Comparison of ENCODE assay signal across 8 cellular contexts in genomic region chr2:69893684-69894481, GRCh38. TPM values are rescaled to one million over a fixed set of nuclear protein-coding genes. Genes with fewer than 3 reads are reported as not detected.
DNase-seq lines count a peak whose midpoint lies in the region; ATAC-seq, FAIRE-seq and TF ChIP-seq lines count a peak whose summit lies in the region.

Gene SNRNP27, plus strand, starts transcription at chr2:69893956. Its CDS starts 29 bp downstream, at chr2:69893985.

- in situ Hi-C loops in GM13977 (cut with MboI; ENCODE audit: low pct_unique_long_range_greater_than_20kb, low sequenced_read_pairs, unreplicated experiment), result no loop called here

- POLR2A ChIA-PET in activated CD4-positive, alpha-beta T cell treated with anti-CD3 and anti-CD28 coated beads for 36 hours (lab: Charles Lee), result interaction anchor here (0.6 to 1.4 kb wide), 3 partner anchors 21 to 252 kb away, joined by 4 to 7 read pairs (median 5); partner anchors contain the start of gene MXD1

- H3K4me3 Mint-ChIP-seq in activated CD4-positive, alpha-beta T cell treated with anti-CD3 and anti-CD28 coated beads for 36 hours, result peak within 1 kb of the TSS; percentile 98
- peak within 1 kb of the TSS; percentile 97 for H3K4me3 Mint-ChIP-seq in chondrocyte (ENCODE audit: unreplicated experiment)

- peak within 1 kb of the TSS; percentile 43 to 68 for H3K27ac ChIP-seq in kidney (ENCODE audit: low read depth in 2 of 2, low read length in 2 of 2)

- intact Hi-C loops in activated CD4-positive, alpha-beta T cell treated with anti-CD3 and anti-CD28 coated beads for 36 hours (cut with DNase I, micrococcal nuclease), result loop anchor here in 1 of 2 experiments (1.0 to 2.0 kb wide), 2 partner anchors 65 to 169 kb away; partner anchors contain the start of gene GMCL1
- intact Hi-C loops in kidney (cut with DNase I), result no loop called here

- peaks cover 2 to 5% of the 10 kb centered on the region in 2 donors for H3K4me1 ChIP-seq in kidney (ENCODE audit: control insufficient read depth in 1 of 2, insufficient read depth in 1 of 2, low read depth in 1 of 2, low read length in 2 of 2)

- CTCF ChIA-PET in activated CD4-positive, alpha-beta T cell treated with anti-CD3 and anti-CD28 coated beads for 36 hours (lab: Charles Lee), result interaction anchor here (0.5 to 1.4 kb wide), 13 partner anchors 13 to 1099 kb away, joined by 3 to 5 read pairs (median 3); no protein-coding TSS in a partner anchor

- FAIRE-seq in kidney (lab: Jason Lieb, UNC), result no peak

- peaks cover 34% of the 10 kb centered on the region for H3K4me1 Mint-ChIP-seq in activated CD4-positive, alpha-beta T cell treated with anti-CD3 and anti-CD28 coated beads for 36 hours
- peaks cover 36% of the 10 kb centered on the region for H3K4me1 Mint-ChIP-seq in chondrocyte (ENCODE audit: low read depth)

- peak; percentile 77 for DNase-seq in GM13977 (ENCODE audit: low spot score)
- DNase-seq in NCI-H524 (lab: John Stamatoyannopoulos, UW), result peak; percentile 35 to 70
- peak; percentile 89 for DNase-seq in activated CD4-positive, alpha-beta T cell treated with anti-CD3 and anti-CD28 coated beads for 36 hours
- DNase-seq in chondrocyte (ENCODE audit: low spot score), result no peak
- peak; percentile 91 for DNase-seq in kidney
- peak; percentile 60 to 72 for DNase-seq in stimulated activated CD4-positive, alpha-beta T cell treated with anti-CD3 and anti-CD28 coated beads, Interleukin-15, amount 100 ng/mL, for 1 hour (ENCODE audit: low read depth in 1 of 2, low spot score in 1 of 2)

- H3K4me3 ChIP-seq in kidney (ENCODE audit: low read length in 2 of 2), result peak within 1 kb of the TSS; percentile 95 to 99

- H3K9me3 ChIP-seq in kidney (ENCODE audit: control insufficient read depth in 1 of 2, low read length in 2 of 2), result no peaks in the 10 kb centered on the region

- no peaks in the 10 kb centered on the region for H3K27me3 Mint-ChIP-seq in activated CD4-positive, alpha-beta T cell treated with anti-CD3 and anti-CD28 coated beads for 36 hours
- H3K27me3 Mint-ChIP-seq in chondrocyte (ENCODE audit: low read depth), result no peaks in the 10 kb centered on the region

- TF ChIP-seq CTCF in GM13977 (IDR thresholded peaks at IDR 0.05; ENCODE audit: extremely low read depth, insufficient read depth, missing control alignments) (no peak), chondrocyte (IDR thresholded peaks at IDR 0.05) (no peak), kidney (IDR thresholded peaks at IDR 0.05; ENCODE audit: borderline replicate concordance, extremely low read depth, insufficient read depth) (no peak)

- H3K9me3 Mint-ChIP-seq in activated CD4-positive, alpha-beta T cell treated with anti-CD3 and anti-CD28 coated beads for 36 hours (ENCODE audit: low read depth), result peaks cover 2% of the 10 kb centered on the region
- peaks cover 6% of the 10 kb centered on the region for H3K9me3 Mint-ChIP-seq in chondrocyte (ENCODE audit: low read depth)

- peak within 1 kb of the TSS; percentile 99 for H3K27ac Mint-ChIP-seq in activated CD4-positive, alpha-beta T cell treated with anti-CD3 and anti-CD28 coated beads for 36 hours
- H3K27ac Mint-ChIP-seq in chondrocyte (ENCODE audit: unreplicated experiment), result peak within 1 kb of the TSS; percentile 98

- peaks cover 23% of the 10 kb centered on the region for H3K36me3 Mint-ChIP-seq in activated CD4-positive, alpha-beta T cell treated with anti-CD3 and anti-CD28 coated beads for 36 hours (ENCODE audit: low read depth)
- H3K36me3 Mint-ChIP-seq in chondrocyte (ENCODE audit: low read depth), result peaks cover 19% of the 10 kb centered on the region

- ATAC-seq in HG03095 (IDR thresholded peaks at IDR 0.05; ENCODE audit: unreplicated experiment) (peak; percentile 75), GM18873 (IDR thresholded peaks at IDR 0.05; ENCODE audit: low FRiP score, unreplicated experiment) (no peak)
- ATAC-seq in activated CD4-positive, alpha-beta T cell treated with anti-CD3 and anti-CD28 coated beads for 36 hours, result peak; percentile 87

- H3K36me3 ChIP-seq in kidney (ENCODE audit: control insufficient read depth in 1 of 2, insufficient read depth in 2 of 2, low read length in 2 of 2), result peaks cover 7 to 16% of the 10 kb centered on the region in 2 donors

- H3K9ac ChIP-seq in kidney (ENCODE audit: low read length in 2 of 2), result peak within 1 kb of the TSS; percentile 93 to 98

RNA-seq across cellular contexts. Expression of gene SNRNP27, which starts in this region (rescaled TPM):
- 10 to 100 TPM; 67.7 to 76.6 TPM for total RNA-seq in activated CD4-positive, alpha-beta T cell treated with anti-CD3 and anti-CD28 coated beads for 36 hours
- 45.0 to 50.7 TPM (median 48.6 TPM) in 3 replicates for total RNA-seq in chondrocyte
- total RNA-seq in kidney, result 42.6 TPM
- polyA plus RNA-seq in kidney (ENCODE audit: insufficient read depth, low read depth, low replicate concordance), result 33.6 TPM
